In the genomic region with DNA sequence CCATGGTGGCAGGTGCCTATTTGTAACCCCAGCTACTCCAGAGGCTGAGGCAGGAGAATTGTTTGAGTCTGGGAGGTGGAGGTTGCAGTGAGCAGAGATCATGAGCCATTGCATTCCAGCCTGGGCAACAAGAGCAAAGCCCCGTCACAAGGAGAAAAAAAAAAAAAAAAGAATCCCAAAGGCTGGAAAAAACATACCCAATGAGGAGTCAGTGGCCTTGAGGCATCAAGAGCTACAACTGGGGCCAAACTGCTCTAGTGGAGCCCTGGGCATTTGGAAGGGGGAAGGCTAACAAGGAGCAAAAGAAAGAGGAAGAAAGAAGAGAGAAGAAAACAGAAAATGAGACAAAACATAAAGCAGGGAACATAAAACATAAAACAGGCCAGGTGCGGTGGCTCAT, we compare ENCODE assay signal across 35 cellular contexts. TPM values are rescaled to one million over a fixed set of nuclear protein-coding genes. Genes with fewer than 3 reads are reported as not detected.
"Had no signal": no experiment of that assay in that cellular context is flagged by ENCODE, and none has a peak within 500 bp of the region (broad histone marks: within the 10 kb centered on the region; RNA-seq: fewer than 3 reads in every experiment).

No MANE protein-coding gene starts in this region.

- H3K36me3 Mint-ChIP-seq: activated naive CD4-positive, alpha-beta T cell treated with anti-CD3 and anti-CD28 coated beads, Interleukin-2, amount 10 ng/mL, durations not matched to agents 7 days and 5 days; activated naive CD4-positive, alpha-beta T cell treated with anti-CD3 and anti-CD28 coated beads, Interleukin-2, amount 50 U/mL, for 72 hours; activated naive CD8-positive, alpha-beta T cell treated with anti-CD3 and anti-CD28 coated beads, Interleukin-2, amount 10 ng/mL, durations not matched to agents 7 days and 5 days had no signal

- DNase-seq: activated CD4-positive, alpha-beta memory T cell treated with anti-CD3 and anti-CD28 coated beads, Interleukin-2, amount 10 ng/mL, durations not matched to agents 7 days and 5 days; activated CD4-positive, alpha-beta T cell treated with anti-CD3 and anti-CD28 coated beads for 1 hour; activated CD4-positive, alpha-beta T cell treated with anti-CD3 and anti-CD28 coated beads for 4 hours; activated CD4-positive, alpha-beta T cell treated with anti-CD3 and anti-CD28 coated beads, Interleukin-2, amount 10 ng/mL, durations not matched to agents 7 days and 5 days; activated CD4-positive, alpha-beta T cell treated with anti-CD3 and anti-CD28 coated beads, Interleukin-2, amount 50 U/mL, for 4 hours; activated CD8-positive, alpha-beta memory T cell treated with anti-CD3 and anti-CD28 coated beads, Interleukin-2, amount 50 U/mL, for 48 hours; activated gamma-delta T cell; activated naive CD4-positive, alpha-beta T cell; activated naive CD4-positive, alpha-beta T cell treated with anti-CD3 and anti-CD28 coated beads, Interleukin-2, amount 10 ng/mL, durations not matched to agents 7 days and 5 days; activated naive CD8-positive, alpha-beta T cell treated with anti-CD3 and anti-CD28 coated beads, Interleukin-2, amount 10 ng/mL, durations not matched to agents 7 days and 5 days; activated T-cell treated with anti-CD3 and anti-CD28 coated beads for 4 hours; activated T-cell treated with anti-CD3 and anti-CD28 coated beads, Interleukin-2, amount 50 U/mL, for 24 hours; activated T-cell treated with anti-CD3 and anti-CD28 coated beads, Interleukin-2, amount 50 U/mL, for 72 hours; amniotic stem cell; anterior cingulate cortex; body of pancreas; caudate nucleus; cortex of kidney; effector CD8-positive, alpha-beta T cell; esophagus squamous epithelium; head of caudate nucleus; T-helper 2 cell had no signal

- H3K9me3 Mint-ChIP-seq: activated CD4-positive, alpha-beta memory T cell treated with anti-CD3 and anti-CD28 coated beads, Interleukin-2, amount 10 ng/mL, durations not matched to agents 7 days and 5 days; activated CD4-positive, alpha-beta T cell treated with anti-CD3 and anti-CD28 coated beads, Interleukin-2, amount 10 ng/mL, durations not matched to agents 7 days and 5 days; activated naive CD4-positive, alpha-beta T cell treated with anti-CD3 and anti-CD28 coated beads, Interleukin-2, amount 10 ng/mL, durations not matched to agents 7 days and 5 days; activated naive CD4-positive, alpha-beta T cell treated with anti-CD3 and anti-CD28 coated beads, Interleukin-2, amount 50 U/mL, for 72 hours; activated naive CD8-positive, alpha-beta T cell treated with anti-CD3 and anti-CD28 coated beads, Interleukin-2, amount 10 ng/mL, durations not matched to agents 7 days and 5 days; activated T-cell treated with anti-CD3 and anti-CD28 coated beads, Interleukin-2, amount 50 U/mL, for 24 hours; activated T-cell treated with anti-CD3 and anti-CD28 coated beads, Interleukin-2, amount 50 U/mL, for 72 hours; WTC11 had no signal

- H3K4me3 ChIP-seq: body of pancreas, esophagus squamous epithelium had no signal

- H3K4me1 ChIP-seq: body of pancreas had no signal

- H3K4me3 Mint-ChIP-seq: activated CD4-positive, alpha-beta memory T cell treated with anti-CD3 and anti-CD28 coated beads, Interleukin-2, amount 10 ng/mL, durations not matched to agents 7 days and 5 days; activated CD4-positive, alpha-beta T cell treated with anti-CD3 and anti-CD28 coated beads, Interleukin-2, amount 10 ng/mL, durations not matched to agents 7 days and 5 days; activated naive CD4-positive, alpha-beta T cell treated with anti-CD3 and anti-CD28 coated beads, Interleukin-2, amount 10 ng/mL, durations not matched to agents 7 days and 5 days; activated naive CD8-positive, alpha-beta T cell treated with anti-CD3 and anti-CD28 coated beads, Interleukin-2, amount 10 ng/mL, durations not matched to agents 7 days and 5 days; activated T-cell treated with anti-CD3 and anti-CD28 coated beads, Interleukin-2, amount 50 U/mL, for 24 hours; activated T-cell treated with anti-CD3 and anti-CD28 coated beads, Interleukin-2, amount 50 U/mL, for 72 hours; WTC11 had no signal

- H3K27me3 ChIP-seq: body of pancreas had no signal

- FAIRE-seq: colon, endometrium, endothelial cell of umbilical vein, frontal cortex, TTC549 had no signal

- ATAC-seq: activated naive CD4-positive, alpha-beta T cell treated with anti-CD3 and anti-CD28 coated beads, Interleukin-2, amount 50 U/mL, for 72 hours; activated T-cell treated with anti-CD3 and anti-CD28 coated beads, Interleukin-2, amount 50 U/mL, for 72 hours; body of pancreas; WTC11 had no signal

- H3K27ac ChIP-seq: body of pancreas, epithelial cell of prostate, esophagus squamous epithelium, VCaP had no signal

- H3K4me1 Mint-ChIP-seq: activated CD4-positive, alpha-beta memory T cell treated with anti-CD3 and anti-CD28 coated beads, Interleukin-2, amount 10 ng/mL, durations not matched to agents 7 days and 5 days; activated naive CD4-positive, alpha-beta T cell treated with anti-CD3 and anti-CD28 coated beads, Interleukin-2, amount 10 ng/mL, durations not matched to agents 7 days and 5 days; activated naive CD8-positive, alpha-beta T cell treated with anti-CD3 and anti-CD28 coated beads, Interleukin-2, amount 10 ng/mL, durations not matched to agents 7 days and 5 days had no signal

- H3K36me3 ChIP-seq: esophagus squamous epithelium had no signal

- H3K9me3 ChIP-seq: body of pancreas, esophagus squamous epithelium had no signal

- H3K27ac Mint-ChIP-seq: activated CD4-positive, alpha-beta memory T cell treated with anti-CD3 and anti-CD28 coated beads, Interleukin-2, amount 10 ng/mL, durations not matched to agents 7 days and 5 days; activated CD4-positive, alpha-beta T cell treated with anti-CD3 and anti-CD28 coated beads, Interleukin-2, amount 10 ng/mL, durations not matched to agents 7 days and 5 days; activated naive CD4-positive, alpha-beta T cell treated with anti-CD3 and anti-CD28 coated beads, Interleukin-2, amount 10 ng/mL, durations not matched to agents 7 days and 5 days; activated naive CD4-positive, alpha-beta T cell treated with anti-CD3 and anti-CD28 coated beads, Interleukin-2, amount 50 U/mL, for 72 hours; activated naive CD8-positive, alpha-beta T cell treated with anti-CD3 and anti-CD28 coated beads, Interleukin-2, amount 10 ng/mL, durations not matched to agents 7 days and 5 days; activated T-cell treated with anti-CD3 and anti-CD28 coated beads, Interleukin-2, amount 50 U/mL, for 24 hours; activated T-cell treated with anti-CD3 and anti-CD28 coated beads, Interleukin-2, amount 50 U/mL, for 72 hours had no signal

RNA-seq across cellular contexts. Expression of gene CHST6, which starts 6.9 kb away (rescaled TPM):
- total RNA-seq: activated CD4-positive, alpha-beta memory T cell treated with anti-CD3 and anti-CD28 coated beads, Interleukin-2, amount 10 ng/mL, durations not matched to agents 7 days and 5 days; activated CD4-positive, alpha-beta T cell treated with anti-CD3 and anti-CD28 coated beads, Interleukin-2, amount 10 ng/mL, durations not matched to agents 7 days and 5 days; activated naive CD4-positive, alpha-beta T cell treated with anti-CD3 and anti-CD28 coated beads, Interleukin-2, amount 50 U/mL, for 72 hours; T-helper 1 cell treated with Interleukin-12 subunit alpha and Interleukin-12 subunit beta and Interleukin-4 antibody, amounts not matched to agents 30 ng/mL and 1 ng/mL, for 36 hours had no signal

RNA-seq across cellular contexts. Expression of gene CHST5, which starts 47.6 kb away (rescaled TPM):
- total RNA-seq: activated naive CD8-positive, alpha-beta T cell treated with anti-CD3 and anti-CD28 coated beads, Interleukin-2, amount 10 ng/mL, durations not matched to agents 7 days and 5 days; body of pancreas; dermis microvascular lymphatic vessel endothelial cell; fibroblast of villous mesenchyme; T-helper 1 cell treated with Interleukin-12 subunit alpha and Interleukin-12 subunit beta and Interleukin-4 antibody, amounts not matched to agents 30 ng/mL and 1 ng/mL, for 36 hours; WTC11 had no signal
- polyA plus RNA-seq: fibroblast of lung had no signal
